23 cellular contexts compared by ENCODE assay signal in the genomic region with DNA sequence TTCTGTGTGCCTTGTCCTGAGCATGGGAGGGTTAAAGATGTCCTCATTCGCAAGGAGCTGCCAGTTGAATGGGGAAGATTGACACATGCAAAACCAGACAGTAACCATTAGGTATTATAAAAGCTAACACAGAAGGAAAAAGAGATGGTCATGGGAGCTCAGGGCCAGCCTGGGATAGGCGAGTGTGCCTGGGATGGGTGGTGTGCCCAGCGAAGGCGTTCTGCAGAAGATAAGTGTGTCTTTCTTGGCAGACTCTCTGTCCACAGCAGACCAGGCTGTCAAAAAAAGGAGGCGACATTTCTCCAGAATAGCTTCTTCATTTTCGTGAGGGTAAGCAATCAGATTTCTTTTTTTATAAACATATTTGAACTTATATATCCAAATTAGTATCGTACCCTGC.
"Had no signal": no experiment of that assay in that cellular context is flagged by ENCODE, and none has a peak within 500 bp of the region (broad histone marks: within the 10 kb centered on the region; RNA-seq: fewer than 3 reads in every experiment).

No MANE protein-coding gene starts in this region.

- DNase-seq: IMR-90, Karpas-422, KG1, MG63, NCI-H1092, NCI-H1105 treated with DMSO at 0.1 percent for 48 hours, NCI-H1417 treated with DMSO at 0.1 percent for 48 hours, NCI-H146, NCI-H1694 treated with DMSO at 0.1 percent for 48 hours, NCI-H2029, NCI-H2081 treated with DMSO at 0.1 percent for 48 hours, NCI-H2171, NCI-H226, NCI-H446, NCI-H510A, NCI-H524 treated with DMSO at 0.1 percent for 48 hours, NCI-H69, NCI-H774, RPMI8226, SHP77, SK-N-SH had no signal

- H3K9ac ChIP-seq: SK-N-SH had no signal

- H3K36me3 ChIP-seq: MG63 had no signal

- H3K9me3 ChIP-seq: MG63, SK-N-SH had no signal

- ATAC-seq: HepG2 had no signal

- H3K4me2 ChIP-seq: SK-N-SH had no signal

- H3K4me3 ChIP-seq: MG63 had no signal

- H3K27me3 ChIP-seq: MG63 had no signal

- FAIRE-seq: HepG2, RCC 7860 had no signal
